Comparison of ENCODE assay signal across 9 cellular contexts in the genomic region with DNA sequence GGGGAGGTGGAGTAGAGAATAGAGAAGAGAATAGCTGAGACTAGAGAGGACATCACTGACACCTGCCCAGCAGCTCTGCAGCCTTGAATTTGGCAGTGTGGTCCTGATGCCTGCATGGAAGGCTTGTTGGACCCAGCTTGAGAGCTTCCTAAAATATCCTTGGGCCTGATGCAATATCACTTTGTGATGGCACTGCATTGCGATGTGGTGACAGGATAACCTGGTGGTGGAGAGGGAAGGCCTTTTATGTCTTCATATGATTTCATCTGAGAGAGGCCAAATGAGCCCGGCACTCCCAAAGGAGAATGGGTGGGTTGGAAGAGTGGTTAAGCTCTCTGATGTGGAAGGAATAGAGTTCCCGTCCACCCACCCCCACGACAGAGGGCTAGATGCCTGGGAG.
A peak's percentile ranks its signal among the peaks of the same experiment; 100 is the strongest.
DNase-seq lines count a peak whose midpoint lies in the region; ATAC-seq, FAIRE-seq and TF ChIP-seq lines count a peak whose summit lies in the region.
"Had no signal": no experiment of that assay in that cellular context is flagged by ENCODE, and none has a peak within 500 bp of the region (broad histone marks: within the 10 kb centered on the region; RNA-seq: fewer than 3 reads in every experiment).

No MANE protein-coding gene starts in this region.

- TF ChIP-seq RAD21 in A549 (conservative IDR thresholded peaks at IDR 0.05 in 1 of 2, IDR thresholded peaks at IDR 0.05 in 1 of 2), result no peak

- H3K4me1 Mint-ChIP-seq in naive B cell, result peaks cover 25 to 36% (median 35%) of the 10 kb centered on the region in 3 donors

- H3K27me3 Mint-ChIP-seq in naive B cell, result no peaks in the 10 kb centered on the region

- H3K27ac ChIP-seq in A549 (peak overlapping the region; percentile 92 to 95), breast epithelium (peak overlapping the region; percentile 90 to 93)

- ATAC-seq in A549 (no peak), naive B cell (ENCODE audit: low read depth in 2 of 2) (no peak), HG03354 (IDR thresholded peaks at IDR 0.05; ENCODE audit: poor library complexity, severe bottlenecking, unreplicated experiment) (no peak)

- no peaks in the 10 kb centered on the region for H3K36me3 Mint-ChIP-seq in naive B cell

- peak overlapping the region; percentile 91; the same call in 1 of the 3 replicates for H3K4me2 ChIP-seq in A549

- no peak for FAIRE-seq in A549 (lab: Jason Lieb, UNC)

- H3K36me3 ChIP-seq in breast epithelium, result no peaks in the 10 kb centered on the region

- TF ChIP-seq POLR2A in A549 (IDR thresholded peaks at IDR 0.05; ENCODE audit: low read length) (no peak), breast epithelium (IDR thresholded peaks at IDR 0.05) (no peak)

- H3K27ac Mint-ChIP-seq in naive B cell, result peak overlapping the region in 3 of 6 donors; percentile 29 to 77 (median 58)

- H3K9me3 Mint-ChIP-seq in naive B cell, result no peaks in the 10 kb centered on the region

- CTCF ChIA-PET in A549 (lab: Yijun Ruan, JAX), result interaction anchor here (3.4 to 5.8 kb wide), 2 partner anchors 13 to 99 kb away, joined by 20 to 32 read pairs; partner anchors contain the start of gene SSBP2

- H3K4me3 ChIP-seq in A549, result no peak overlapping the region
- peak overlapping the region in 1 of 3 donors; percentile 74 for H3K4me3 ChIP-seq in breast epithelium

- no peak for TF ChIP-seq EP300 in A549 (IDR thresholded peaks at IDR 0.05)

- H3K9me3 ChIP-seq in A549 (no peaks in the 10 kb centered on the region), breast epithelium (no peaks in the 10 kb centered on the region)

- peaks cover 49% of the 10 kb centered on the region for H3K4me1 ChIP-seq in A549
- H3K4me1 ChIP-seq in breast epithelium, result peaks cover 14 to 26% of the 10 kb centered on the region in 2 donors

- no peak for DNase-seq in A549 (ENCODE audit: low read depth in 1 of 2, low spot score in 1 of 2)
- peak; percentile 15 for DNase-seq in HS-5 (ENCODE audit: low read depth)
- peak in 1 of 2 donors; percentile 20 for DNase-seq in breast epithelium (ENCODE audit: low spot score in 2 of 2)
- no peak for DNase-seq in naive B cell
- no peak for DNase-seq in cerebellum (ENCODE audit: low spot score)
- DNase-seq in NCI-H774 (lab: John Stamatoyannopoulos, UW), result no peak
- DNase-seq in COLO829 (ENCODE audit: low spot score), result no peak
- DNase-seq: NCI-H226 had no signal

- intact Hi-C loops in breast epithelium (cut with DNase I; ENCODE audit: low total_unique reads), result loop anchor here (5.0 kb wide), 1 partner anchor 98 kb away; the partner anchor contains the start of gene SSBP2

- no peak for TF ChIP-seq CTCF in A549 (IDR thresholded peaks at IDR 0.05)
- no peak for TF ChIP-seq CTCF in breast epithelium (IDR thresholded peaks at IDR 0.05)

- no peaks in the 10 kb centered on the region for H3K27me3 ChIP-seq in breast epithelium

- POLR2A ChIA-PET in A549 (lab: Yijun Ruan, JAX), result interaction anchor here (2.3 to 4.2 kb wide), 3 partner anchors 95 to 314 kb away, joined by 24 to 197 read pairs (median 43); partner anchors contain the start of gene SSBP2

- peak overlapping the region in 7 of 8 donors; percentile 22 to 95 (median 53) for H3K4me3 Mint-ChIP-seq in naive B cell

- WGBS in A549 (ENCODE audit: missing lambda C conversion rate), result 90% methylated on average over 4 of the region's 4 CpGs

TF ChIP-seq in A549, 52 proteins besides CTCF, POLR2A, EP300 and RAD21:
- TF ChIP-seq HEYL (CRISPR knock-in tag; IDR thresholded peaks at IDR 0.05), result no peak
- no peak for TF ChIP-seq TFCP2L1 (CRISPR knock-in tag; IDR thresholded peaks at IDR 0.05)
- TF ChIP-seq JUNB (IDR thresholded peaks at IDR 0.05), result no peak
- TF ChIP-seq BHLHE40 (IDR thresholded peaks at IDR 0.05; ENCODE audit: low read depth, low read length), result no peak
- TF ChIP-seq RFX5 (IDR thresholded peaks at IDR 0.05), result no peak
- no peak for TF ChIP-seq NPAS2 (CRISPR knock-in tag; IDR thresholded peaks at IDR 0.05; ENCODE audit: borderline replicate concordance)
- TF ChIP-seq KDM5A (IDR thresholded peaks at IDR 0.05), result no peak
- TF ChIP-seq, protein P1, sequence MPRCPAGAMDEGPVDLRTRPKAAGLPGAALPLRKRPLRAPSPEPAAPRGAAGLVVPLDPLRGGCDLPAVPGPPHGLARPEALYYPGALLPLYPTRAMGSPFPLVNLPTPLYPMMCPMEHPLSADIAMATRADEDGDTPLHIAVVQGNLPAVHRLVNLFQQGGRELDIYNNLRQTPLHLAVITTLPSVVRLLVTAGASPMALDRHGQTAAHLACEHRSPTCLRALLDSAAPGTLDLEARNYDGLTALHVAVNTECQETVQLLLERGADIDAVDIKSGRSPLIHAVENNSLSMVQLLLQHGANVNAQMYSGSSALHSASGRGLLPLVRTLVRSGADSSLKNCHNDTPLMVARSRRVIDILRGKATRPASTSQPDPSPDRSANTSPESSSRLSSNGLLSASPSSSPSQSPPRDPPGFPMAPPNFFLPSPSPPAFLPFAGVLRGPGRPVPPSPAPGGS (IDR thresholded peaks at IDR 0.05), result no peak
- TF ChIP-seq PHF8 (IDR thresholded peaks at IDR 0.05; ENCODE audit: borderline replicate concordance, low read depth), result no peak
- no peak for TF ChIP-seq RNF2 (IDR thresholded peaks at IDR 0.05; ENCODE audit: borderline replicate concordance, low read depth)
- TF ChIP-seq POLR2AphosphoS2 (conservative IDR thresholded peaks at IDR 0.05; ENCODE audit: low read length), result no peak
- TF ChIP-seq SREBF2 (IDR thresholded peaks at IDR 0.05), result no peak
- TF ChIP-seq ESRRA (IDR thresholded peaks at IDR 0.05; ENCODE audit: borderline replicate concordance, low read length), result no peak
